In genomic region chr19:1653300-1653628, GRCh38 we compare ENCODE assay signal across 1 cellular context.
TF ChIP-seq lines count a peak whose summit lies in the region.

No MANE protein-coding gene starts in this region.

TF ChIP-seq in GM12878, 131 proteins besides CTCF, POLR2A, EP300 and RAD21 (continues in another document):
- no peak for TF ChIP-seq CUX1 (IDR thresholded peaks at IDR 0.05; ENCODE audit: insufficient replicate concordance, low read depth, low read length)
- no peak for TF ChIP-seq SREBF1 (IDR thresholded peaks at IDR 0.05; ENCODE audit: low read length)
- no peak for TF ChIP-seq REST (IDR thresholded peaks at IDR 0.05; ENCODE audit: low read depth, low read length)
- no peak for TF ChIP-seq JUNB (IDR thresholded peaks at IDR 0.05)
- no peak for TF ChIP-seq SMARCA5 (IDR thresholded peaks at IDR 0.05)
- no peak for TF ChIP-seq SUPT20H (IDR thresholded peaks at IDR 0.05; ENCODE audit: borderline replicate concordance, control insufficient read depth, low read depth, low read length)
- no peak for TF ChIP-seq SRF (IDR thresholded peaks at IDR 0.05; ENCODE audit: low read depth in 2 of 2, low read length in 2 of 2)
- no peak for TF ChIP-seq ZNF687 (IDR thresholded peaks at IDR 0.05)
- TF ChIP-seq PAX8 (IDR thresholded peaks at IDR 0.05): no peak
- TF ChIP-seq CBFB (IDR thresholded peaks at IDR 0.05; ENCODE audit: low read depth): no peak
- no peak for TF ChIP-seq HDGF (IDR thresholded peaks at IDR 0.05)
- TF ChIP-seq BRCA1 (IDR thresholded peaks at IDR 0.05; ENCODE audit: low read depth, low read length): no peak
- no peak for TF ChIP-seq POLR2AphosphoS5 (IDR thresholded peaks at IDR 0.05; ENCODE audit: low read length)
- TF ChIP-seq MYB (IDR thresholded peaks at IDR 0.05; ENCODE audit: borderline replicate concordance, low read depth, low read length): no peak
- TF ChIP-seq YBX1 (IDR thresholded peaks at IDR 0.05): no peak
- no peak for TF ChIP-seq SMC3 (IDR thresholded peaks at IDR 0.05; ENCODE audit: borderline replicate concordance, low read length)
- TF ChIP-seq MYC (IDR thresholded peaks at IDR 0.05; ENCODE audit: insufficient read depth, insufficient read length, insufficient replicate concordance, low read length, severe bottlenecking): no peak
- no peak for TF ChIP-seq SMAD5 (IDR thresholded peaks at IDR 0.05; ENCODE audit: low read depth)
- 0 out of 2 replicates have a peak, but pooled peaks have one; percentile 9 for TF ChIP-seq EED (IDR thresholded peaks at IDR 0.05; ENCODE audit: low read depth)
- TF ChIP-seq KAT2A (conservative IDR thresholded peaks at IDR 0.05; ENCODE audit: control insufficient read depth, low read depth, low read length): no peak
- TF ChIP-seq RELB (IDR thresholded peaks at IDR 0.05; ENCODE audit: low read depth): 0 out of 2 replicates have a peak, but pooled peaks have one; percentile 14
- no peak for TF ChIP-seq MXI1 (IDR thresholded peaks at IDR 0.05; ENCODE audit: low read depth, low read length)
- TF ChIP-seq NBN (IDR thresholded peaks at IDR 0.05): no peak
- no peak for TF ChIP-seq NR2F1 (conservative IDR thresholded peaks at IDR 0.05)
- TF ChIP-seq NFYA (IDR thresholded peaks at IDR 0.05; ENCODE audit: borderline replicate concordance, low read depth, low read length): no peak
- no peak for TF ChIP-seq BCL3 (IDR thresholded peaks at IDR 0.05; ENCODE audit: borderline replicate concordance, insufficient read depth, low read depth, low read length, poor library complexity, severe bottlenecking)
- TF ChIP-seq IKZF2 (IDR thresholded peaks at IDR 0.05): no peak; a peak in 1 of 4 replicates
- TF ChIP-seq RB1 (IDR thresholded peaks at IDR 0.05; ENCODE audit: borderline replicate concordance): no peak; the same call in 1 of the 2 replicates
- no peak for TF ChIP-seq ZSCAN29 (IDR thresholded peaks at IDR 0.05)
- TF ChIP-seq ZNF274 (IDR thresholded peaks at IDR 0.05; ENCODE audit: insufficient read depth, insufficient read length): no peak
- TF ChIP-seq KLF5 (IDR thresholded peaks at IDR 0.05; ENCODE audit: partially characterized antibody): no peak
- no peak for TF ChIP-seq ELK1 (IDR thresholded peaks at IDR 0.05; ENCODE audit: low read depth, low read length)
- no peak for TF ChIP-seq POU2F2 (IDR thresholded peaks at IDR 0.05; ENCODE audit: borderline replicate concordance, low read depth, low read length)
- no peak for TF ChIP-seq MTA3 (IDR thresholded peaks at IDR 0.05; ENCODE audit: borderline replicate concordance, low read length)
- TF ChIP-seq MEF2A (IDR thresholded peaks at IDR 0.05; ENCODE audit: insufficient read depth, low read depth, low read length): no peak
- 0 out of 2 replicates have a peak, but pooled peaks have one; percentile 12 for TF ChIP-seq NKRF (conservative IDR thresholded peaks at IDR 0.05)
- TF ChIP-seq ZNF217 (IDR thresholded peaks at IDR 0.05): no peak; the same call in 1 of the 2 replicates
- peak; percentile 60; the same call in 1 of the 2 replicates for TF ChIP-seq E2F4 (IDR thresholded peaks at IDR 0.05; ENCODE audit: low read depth, low read length)
